27 cellular contexts compared by ENCODE assay signal in genomic region chr7:111290982-111291381, GRCh38.
"Had no signal": no experiment of that assay in that cellular context is flagged by ENCODE, and none has a peak within 500 bp of the region (broad histone marks: within the 10 kb centered on the region; RNA-seq: fewer than 3 reads in every experiment).

No MANE protein-coding gene starts in this region.

- H3K36me3 ChIP-seq: gastrocnemius medialis, neutrophil, right atrium auricular region, suprapubic skin, transverse colon, upper lobe of right lung, uterus had no signal

- H3K27me3 Mint-ChIP-seq: progenitor cell of endocrine pancreas; stimulated activated naive CD8-positive, alpha-beta T cell treated with anti-CD3 and anti-CD28 coated beads, Interleukin-15, amount 100 ng/mL, for 72 hours had no signal

- H3K4me3 Mint-ChIP-seq: endodermal cell; natural killer cell; neural crest cell; stimulated activated naive CD8-positive, alpha-beta T cell treated with anti-CD3 and anti-CD28 coated beads, Interleukin-15, amount 100 ng/mL, for 72 hours had no signal

- H3K4me1 ChIP-seq: parathyroid adenoma, right atrium auricular region, suprapubic skin, upper lobe of right lung, uterus had no signal

- H3K4me2 ChIP-seq: smooth muscle cell had no signal

- DNase-seq: effector CD8-positive, alpha-beta T cell; endodermal cell; foreskin fibroblast; gastrocnemius medialis; head of caudate nucleus; mesendoderm; natural killer cell; stimulated activated CD4-positive, alpha-beta T cell treated with anti-CD3 and anti-CD28 coated beads, Interleukin-12 subunit alpha, Interleukin-12 subunit beta, amount 100 ng/mL, for 4 hours; stimulated activated CD4-positive, alpha-beta T cell treated with anti-CD3 and anti-CD28 coated beads, Interleukin-1b, Interleukin-23, amount 100 ng/mL, for 48 hours; stimulated activated CD4-positive, alpha-beta T cell treated with anti-CD3 and anti-CD28 coated beads, Interleukin-4, amount 100 ng/mL, for 1 hour; stimulated activated CD8-positive, alpha-beta memory T cell treated with anti-CD3 and anti-CD28 coated beads, Interleukin-4, amount 100 ng/mL, for 48 hours; stimulated activated naive CD4-positive, alpha-beta T cell; stimulated activated naive CD8-positive, alpha-beta T cell treated with anti-CD3 and anti-CD28 coated beads, Interleukin-15, amount 100 ng/mL, for 72 hours; transverse colon; upper lobe of right lung; uterus had no signal

- H3K4me3 ChIP-seq: gastrocnemius medialis, lung, right atrium auricular region, smooth muscle cell, suprapubic skin, transverse colon, upper lobe of right lung, uterus had no signal

- H3K27me3 ChIP-seq: gastrocnemius medialis, neutrophil, right atrium auricular region, suprapubic skin, transverse colon, upper lobe of right lung, uterus had no signal

- H3K27ac ChIP-seq: epithelial cell of prostate, gastrocnemius medialis, neutrophil, parathyroid adenoma, right atrium auricular region, suprapubic skin, transverse colon, upper lobe of right lung, uterus had no signal

- H3K4me1 Mint-ChIP-seq: endodermal cell; natural killer cell; neural crest cell; stimulated activated naive CD8-positive, alpha-beta T cell treated with anti-CD3 and anti-CD28 coated beads, Interleukin-15, amount 100 ng/mL, for 72 hours had no signal

- H2AFZ ChIP-seq: parathyroid adenoma had no signal

- H3K27ac Mint-ChIP-seq: endodermal cell; natural killer cell; progenitor cell of endocrine pancreas; stimulated activated naive CD8-positive, alpha-beta T cell treated with anti-CD3 and anti-CD28 coated beads, Interleukin-15, amount 100 ng/mL, for 72 hours had no signal

- H3K9me3 Mint-ChIP-seq: natural killer cell, neural crest cell had no signal

- H3K9ac ChIP-seq: parathyroid adenoma had no signal

- H3K36me3 Mint-ChIP-seq: natural killer cell had no signal

- H3K9me3 ChIP-seq: gastrocnemius medialis, neutrophil, right atrium auricular region, suprapubic skin, transverse colon, upper lobe of right lung, uterus had no signal

- ATAC-seq: esophagus mucosa; gastrocnemius medialis; natural killer cell; sciatic nerve; stimulated activated naive CD8-positive, alpha-beta T cell treated with anti-CD3 and anti-CD28 coated beads, Interleukin-15, amount 100 ng/mL, for 72 hours; upper lobe of right lung had no signal
